In the genomic region with DNA sequence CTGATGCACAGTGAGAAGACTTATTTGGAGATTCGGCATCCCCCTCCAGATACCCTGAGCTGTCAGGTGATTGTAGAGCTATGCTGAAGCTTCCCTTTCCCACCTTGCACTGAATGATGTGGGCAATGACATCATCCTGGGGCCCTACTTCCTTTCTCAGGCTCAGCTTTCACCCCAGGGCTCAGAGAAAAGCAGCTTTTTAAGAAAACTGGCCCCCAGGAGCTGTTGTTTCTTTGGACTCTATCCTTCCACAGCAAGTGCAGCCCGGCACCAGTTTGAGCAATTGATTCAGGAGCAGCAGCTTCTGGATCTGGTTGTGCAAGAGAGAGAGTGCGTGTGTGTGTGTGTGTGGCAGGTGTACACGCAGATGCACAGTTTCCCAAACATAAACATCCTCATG, we compare ENCODE assay signal across 14 cellular contexts.
DNase-seq lines count a peak whose midpoint lies in the region; ATAC-seq and TF ChIP-seq lines count a peak whose summit lies in the region.
"Had no signal": no experiment of that assay in that cellular context is flagged by ENCODE, and none has a peak within 500 bp of the region (broad histone marks: within the 10 kb centered on the region; RNA-seq: fewer than 3 reads in every experiment).

No MANE protein-coding gene starts in this region.

- H3K9me3 ChIP-seq in AG04450 (ENCODE audit: control insufficient read depth, insufficient read depth, low read length) = peaks cover 9% of the 10 kb centered on the region; the same call in 1 of the 2 replicates
- H3K9me3 ChIP-seq in DOHH2 (ENCODE audit: control insufficient read depth, insufficient read depth, low read length) = peaks cover 14% of the 10 kb centered on the region
- H3K9me3 ChIP-seq in T-helper 17 cell (ENCODE audit: control insufficient read depth, low read length, poor library complexity, severe bottlenecking) = no peaks in the 10 kb centered on the region
- peaks cover 4% of the 10 kb centered on the region; the same call in 1 of the 2 replicates for H3K9me3 ChIP-seq in SK-N-SH
- peaks cover 6% of the 10 kb centered on the region for H3K9me3 ChIP-seq in mucosa of descending colon

- no peak overlapping the region for H3K27ac Mint-ChIP-seq in T-helper 17 cell

- peak overlapping the region; percentile 45 for H3K4me2 ChIP-seq in DOHH2 (ENCODE audit: low read length)
- H3K4me2 ChIP-seq in SK-N-SH = no peak overlapping the region

- peaks cover 9% of the 10 kb centered on the region for H3K27me3 Mint-ChIP-seq in T-helper 17 cell

- H3K36me3 ChIP-seq in DOHH2 (ENCODE audit: control insufficient read depth, low read length) = no peaks in the 10 kb centered on the region
- H3K36me3 ChIP-seq in SK-N-SH (replicated peaks in 1 of 2; ENCODE audit: control insufficient read depth in 1 of 2, insufficient read depth in 2 of 2, low read length in 1 of 2) = peaks cover 0 to 3% of the 10 kb centered on the region in 2 experiments
- no peaks in the 10 kb centered on the region for H3K36me3 ChIP-seq in mucosa of descending colon (ENCODE audit: low read depth)

- H3K4me1 ChIP-seq in DOHH2 (ENCODE audit: control insufficient read depth, low read length) (peaks cover 9% of the 10 kb centered on the region), SK-N-SH (ENCODE audit: control insufficient read depth in 1 of 2, insufficient read depth in 2 of 2, low read depth in 1 of 2, low read length in 1 of 2) (peaks cover 0 to 7% of the 10 kb centered on the region in 2 experiments; a peak in 2 of 4 replicates), mucosa of descending colon (ENCODE audit: low read depth) (no peaks in the 10 kb centered on the region)

- H3K4me1 Mint-ChIP-seq in T-helper 17 cell = peaks cover 2% of the 10 kb centered on the region
- H3K4me1 Mint-ChIP-seq: activated naive CD4-positive, alpha-beta T cell treated with anti-CD3 and anti-CD28 coated beads, Interleukin-2, amount 50 U/mL, for 24 hours had no signal

- POLR2A ChIA-PET in AG04450 (lab: Yijun Ruan, JAX) = no interaction called here
- POLR2A ChIA-PET in SK-N-SH (lab: Yijun Ruan, JAX) = no interaction called here

- H3K79me2 ChIP-seq in DOHH2 (ENCODE audit: control insufficient read depth, low read length) (no peaks in the 10 kb centered on the region), SK-N-SH (ENCODE audit: insufficient read depth) (no peaks in the 10 kb centered on the region)

- H4K20me1 ChIP-seq in DOHH2 (ENCODE audit: control insufficient read depth, insufficient read depth, low read depth, low read length) (no peaks in the 10 kb centered on the region), SK-N-SH (ENCODE audit: insufficient read depth) (no peaks in the 10 kb centered on the region)

- TF ChIP-seq CTCF in AG04450 (IDR thresholded peaks at IDR 0.05; ENCODE audit: low read depth, low read length) = no peak
- no peak for TF ChIP-seq CTCF in DOHH2 (IDR thresholded peaks at IDR 0.05; ENCODE audit: low read depth, low read length, poor library complexity, severe bottlenecking)
- no peak for TF ChIP-seq CTCF in fibroblast of villous mesenchyme (IDR thresholded peaks at IDR 0.05; ENCODE audit: insufficient read depth, low read depth, low read length)
- no peak for TF ChIP-seq CTCF in SK-N-SH (IDR thresholded peaks at IDR 0.05)
- TF ChIP-seq CTCF in mucosa of descending colon (IDR thresholded peaks at IDR 0.05) = no peak

- no peak overlapping the region for H3K27ac ChIP-seq in AG04450 (ENCODE audit: low read depth, low read length)
- H3K27ac ChIP-seq in DOHH2 (ENCODE audit: low read depth, low read length) = no peak overlapping the region
- no peak overlapping the region for H3K27ac ChIP-seq in SK-N-SH (ENCODE audit: low read depth in 2 of 2, low read length in 1 of 2)
- H3K27ac ChIP-seq: VCaP had no signal

- H3K9me2 ChIP-seq in DOHH2 (replicated peaks; ENCODE audit: control insufficient read depth, low read length) = no peaks in the 10 kb centered on the region
- no peaks in the 10 kb centered on the region for H3K9me2 ChIP-seq in SK-N-SH

- ATAC-seq in T-helper 17 cell = peak; percentile 68
- ATAC-seq in mucosa of descending colon = no peak
- ATAC-seq: HCT116 had no signal

- intact Hi-C loops in mucosa of descending colon (cut with DNase I, micrococcal nuclease) = no loop called here
- intact Hi-C loops in posterior vena cava (cut with DNase I) = no loop called here

- peaks cover 2% of the 10 kb centered on the region for H3K36me3 Mint-ChIP-seq in T-helper 17 cell (ENCODE audit: low read depth)

- TF ChIP-seq RAD21 in SK-N-SH (IDR thresholded peaks at IDR 0.05; ENCODE audit: low read length) = no peak

- CTCF ChIA-PET in AG04450 (lab: Charles Lee) = no interaction called here
- CTCF ChIA-PET in SK-N-SH (lab: Yijun Ruan, JAX) = interaction anchor here (1.8 kb wide), 1 partner anchor 10 kb away, joined by 6 read pairs; no protein-coding TSS in a partner anchor

- 46% methylated on average over 2 of the region's 4 CpGs for WGBS in SK-N-SH (ENCODE audit: low lambda C conversion rate)

- H3F3A ChIP-seq in DOHH2 (ENCODE audit: control insufficient read depth, insufficient read depth) = no peaks in the 10 kb centered on the region; the same call in 1 of the 2 replicates
- no peaks in the 10 kb centered on the region for H3F3A ChIP-seq in SK-N-SH (replicated peaks; ENCODE audit: insufficient read depth)

- TF ChIP-seq EP300 in SK-N-SH (IDR thresholded peaks at IDR 0.05; ENCODE audit: borderline replicate concordance in 1 of 2, low read depth in 1 of 2, low read length in 1 of 2) = no peak

- H3K4me3 ChIP-seq in AG04450 (ENCODE audit: low read depth, low read length) = no peak overlapping the region
- H3K4me3 ChIP-seq in DOHH2 (ENCODE audit: low read length) = no peak overlapping the region
- H3K4me3 ChIP-seq in fibroblast of villous mesenchyme (ENCODE audit: low read depth, low read length) = no peak overlapping the region
- H3K4me3 ChIP-seq in SK-N-SH (ENCODE audit: low read depth in 2 of 2, low read length in 1 of 2) = no peak overlapping the region
- H3K4me3 ChIP-seq in mucosa of descending colon = no peak overlapping the region

- H2AFZ ChIP-seq in SK-N-SH (ENCODE audit: low read depth) = no peak overlapping the region

- peak overlapping the region; percentile 19 for H3K4me3 Mint-ChIP-seq in T-helper 17 cell
- H3K4me3 Mint-ChIP-seq: activated naive CD4-positive, alpha-beta T cell treated with anti-CD3 and anti-CD28 coated beads, Interleukin-2, amount 50 U/mL, for 24 hours had no signal

- DNase-seq in AG04450 (ENCODE audit: low read depth, low spot score) (peak; percentile 59), T-helper 17 cell (no peak), fibroblast of villous mesenchyme (ENCODE audit: low read depth) (peak; percentile 63), HuH-7.5 (ENCODE audit: low spot score) (no peak), SK-N-SH (no peak), mucosa of descending colon (no peak), posterior vena cava (ENCODE audit: low spot score) (no peak)
- DNase-seq: cortex of kidney; islet precursor cell; stimulated activated naive CD4-positive, alpha-beta T cell treated with Interleukin-2 at 50 U/mL for 16 hours had no signal

- H3K27me3 ChIP-seq in AG04450 (ENCODE audit: control insufficient read depth, insufficient read depth, low read length) = no peaks in the 10 kb centered on the region
- no peaks in the 10 kb centered on the region for H3K27me3 ChIP-seq in DOHH2 (ENCODE audit: control insufficient read depth, low read length)
- H3K27me3 ChIP-seq in SK-N-SH (ENCODE audit: insufficient read depth) = no peaks in the 10 kb centered on the region

- H3K9ac ChIP-seq in SK-N-SH = no peak overlapping the region

TF ChIP-seq in SK-N-SH, 30 proteins besides CTCF, POLR2A, EP300 and RAD21:
- no peak for TF ChIP-seq FOXM1 (IDR thresholded peaks at IDR 0.05; ENCODE audit: low read depth)
TF ChIP-seq in SK-N-SH: peak in this region for 0.

Comparison
In these comparisons a context has a peak if more than half of its experiments do, and no peak if none do; other contexts are left out.
1. DNase-seq: peak in AG04450 (single experiment) and fibroblast of villous mesenchyme (single experiment); none in T-helper 17 cell (0 of 3), HuH-7.5 (single experiment), SK-N-SH (single experiment), mucosa of descending colon (0 of 3) and posterior vena cava (single experiment).